ENCODE assay signal across 22 cellular contexts in genomic region chr1:10286244-10286643, GRCh38.
DNase-seq lines count a peak whose midpoint lies in the region; ATAC-seq and TF ChIP-seq lines count a peak whose summit lies in the region.
"Had no signal": no experiment of that assay in that cellular context is flagged by ENCODE, and none has a peak within 500 bp of the region (broad histone marks: within the 10 kb centered on the region; RNA-seq: fewer than 3 reads in every experiment).

No MANE protein-coding gene starts in this region.

- no peaks in the 10 kb centered on the region for H3K27me3 Mint-ChIP-seq in brain
- H3K27me3 Mint-ChIP-seq: activated CD4-positive, alpha-beta T cell treated with anti-CD3 and anti-CD28 coated beads for 36 hours had no signal

- H3K36me3 Mint-ChIP-seq in brain = peaks cover 74% of the 10 kb centered on the region

- intact Hi-C loops in left cardiac atrium (cut with DNase I) = loop anchor here in 1 of 2 donors (5.0 kb wide), 1 partner anchor 74 kb away; the partner anchor contains the start of gene KIF1B

- ATAC-seq in left cardiac atrium (peak; percentile 89 to 90), HG02852 (IDR thresholded peaks at IDR 0.05; ENCODE audit: unreplicated experiment) (no peak)
- ATAC-seq: activated CD4-positive, alpha-beta T cell treated with anti-CD3 and anti-CD28 coated beads for 36 hours; PC-3; upper lobe of right lung had no signal

- H3K4me1 ChIP-seq in rectal smooth muscle tissue (ENCODE audit: control insufficient read depth, insufficient read depth, low read length) = peaks cover 18% of the 10 kb centered on the region
- H3K4me1 ChIP-seq: upper lobe of right lung had no signal

- H3K27ac ChIP-seq in rectal smooth muscle tissue (ENCODE audit: low read depth, low read length) = peak overlapping the region; percentile 79
- H3K27ac ChIP-seq: brain microvascular endothelial cell, upper lobe of right lung had no signal

- peak overlapping the region in 4 of 5 experiments; percentile 43 to 91 (median 76) for H3K27ac Mint-ChIP-seq in brain
- H3K27ac Mint-ChIP-seq: activated CD4-positive, alpha-beta T cell treated with anti-CD3 and anti-CD28 coated beads for 36 hours had no signal

- H3K27me3 ChIP-seq in rectal smooth muscle tissue (ENCODE audit: control insufficient read depth, insufficient read depth, low read length) = no peaks in the 10 kb centered on the region
- H3K27me3 ChIP-seq: brain microvascular endothelial cell, right lobe of liver, upper lobe of right lung had no signal

- H3K36me3 ChIP-seq in rectal smooth muscle tissue (ENCODE audit: control insufficient read depth, insufficient read depth, low read length) = peaks cover 14% of the 10 kb centered on the region

- DNase-seq in AG08396 (ENCODE audit: low spot score) = peak; percentile 11
- DNase-seq in left cardiac atrium = no peak
- no peak for DNase-seq in LoVo (ENCODE audit: low spot score)
- no peak for DNase-seq in activated naive CD4-positive, alpha-beta T cell (lab: John Stamatoyannopoulos, UW)
- no peak for DNase-seq in NCI-H1092 (lab: John Stamatoyannopoulos, UW)
- DNase-seq: activated CD4-positive, alpha-beta T cell treated with anti-CD3 and anti-CD28 coated beads for 36 hours; activated CD8-positive, alpha-beta memory T cell treated with anti-CD3 and anti-CD28 coated beads, Interleukin-2, amount 50 U/mL, for 4 hours; activated naive CD4-positive, alpha-beta T cell treated with Interleukin-2 at 50 U/mL for 16 hours; brain microvascular endothelial cell; DMS79; foreskin melanocyte; mammary epithelial cell; NCI-H1092 treated with DMSO at 0.1 percent for 48 hours; NCI-H2107; PC-3; right lobe of liver; SK-N-SH; stimulated activated CD4-positive, alpha-beta T cell treated with anti-CD3 and anti-CD28 coated beads, Interleukin-2, amount 100 ng/mL, for 48 hours; upper lobe of right lung had no signal

- H3K9me3 Mint-ChIP-seq in brain = no peaks in the 10 kb centered on the region

- no peak overlapping the region for H3K4me3 ChIP-seq in rectal smooth muscle tissue (ENCODE audit: low read length)
- H3K4me3 ChIP-seq: right lobe of liver, upper lobe of right lung had no signal

- H3K4me1 Mint-ChIP-seq in brain = peaks cover 50% of the 10 kb centered on the region

- no peak for TF ChIP-seq CTCF in brain (conservative IDR thresholded peaks at IDR 0.05)

- H3K9ac ChIP-seq in rectal smooth muscle tissue (ENCODE audit: low read length) = no peak overlapping the region
- H3K9ac ChIP-seq: SK-N-SH had no signal

- H3K4me3 Mint-ChIP-seq in brain = no peak overlapping the region
- H3K4me3 Mint-ChIP-seq: activated CD4-positive, alpha-beta T cell treated with anti-CD3 and anti-CD28 coated beads for 36 hours had no signal
